Comparison of ENCODE assay signal across 1 cellular context in the genomic region with DNA sequence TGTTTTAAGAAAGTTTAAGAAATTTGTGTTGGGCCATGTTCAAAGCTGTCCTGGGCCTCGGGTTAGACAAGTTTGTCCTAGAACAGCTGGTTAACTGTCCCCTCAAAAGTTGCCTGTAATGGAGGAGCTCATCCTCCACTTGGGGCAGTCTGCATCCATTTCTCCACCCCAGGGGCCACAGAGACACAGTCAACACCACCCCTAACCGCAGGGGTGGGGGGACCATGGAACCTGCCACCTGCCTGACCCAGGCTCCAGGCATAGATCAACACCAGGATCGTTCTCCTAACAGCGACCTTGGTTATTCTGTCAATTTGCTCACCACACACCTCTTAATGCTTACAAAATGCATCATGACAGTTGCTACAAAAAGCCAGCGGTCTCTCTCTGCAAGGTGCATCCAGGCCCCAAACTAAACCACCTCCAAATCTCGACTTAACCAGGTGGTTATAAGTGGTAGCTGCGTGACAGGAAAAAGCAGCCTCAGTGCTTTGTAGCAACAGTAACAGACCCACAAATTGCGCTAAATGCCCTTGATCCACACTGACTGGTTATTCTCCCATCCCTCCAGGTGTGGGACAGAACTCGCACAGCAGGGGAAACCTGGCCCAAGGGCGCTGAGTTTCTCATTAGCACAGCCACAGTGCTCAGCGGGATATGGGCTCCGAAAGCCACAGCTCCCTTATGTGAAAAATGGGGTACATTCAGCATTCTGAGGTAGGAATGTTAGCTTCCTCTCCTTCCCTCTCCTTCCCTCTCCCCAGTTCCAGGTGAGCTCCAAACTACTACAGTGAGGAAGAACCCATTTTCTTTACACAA.
TF ChIP-seq lines count a peak whose summit lies in the region.

No MANE protein-coding gene starts in this region.

TF ChIP-seq in H1, 55 proteins besides CTCF, POLR2A, EP300 and RAD21:
- no peak for TF ChIP-seq MAX (IDR thresholded peaks at IDR 0.05)
- no peak for TF ChIP-seq CBX8 (IDR thresholded peaks at IDR 0.05; ENCODE audit: borderline replicate concordance, low read depth, low read length)
- TF ChIP-seq RXRA (IDR thresholded peaks at IDR 0.05; ENCODE audit: insufficient read depth, low read depth, low read length) = no peak
- TF ChIP-seq TAF1 (IDR thresholded peaks at IDR 0.05; ENCODE audit: low read depth, low read length) = no peak
- no peak for TF ChIP-seq ZNF274 (IDR thresholded peaks at IDR 0.05; ENCODE audit: borderline replicate concordance, extremely low read depth, low read length)
- no peak for TF ChIP-seq KDM1A (IDR thresholded peaks at IDR 0.05; ENCODE audit: borderline replicate concordance, low read length)
- no peak for TF ChIP-seq KDM4A (IDR thresholded peaks at IDR 0.05; ENCODE audit: low read depth, low read length, severe bottlenecking)
- TF ChIP-seq RNF2 (IDR thresholded peaks at IDR 0.05; ENCODE audit: borderline replicate concordance, low read depth, low read length, missing control alignments, poor library complexity, severe bottlenecking) = no peak
- no peak for TF ChIP-seq NRF1 (IDR thresholded peaks at IDR 0.05; ENCODE audit: low read depth, low read length)
- TF ChIP-seq TBP (IDR thresholded peaks at IDR 0.05; ENCODE audit: low read depth, low read length) = no peak
- no peak for TF ChIP-seq KDM5A (IDR thresholded peaks at IDR 0.05; ENCODE audit: low read length)
- no peak for TF ChIP-seq HDAC6 (IDR thresholded peaks at IDR 0.05; ENCODE audit: low read depth, low read length)
- TF ChIP-seq SIN3A (conservative IDR thresholded peaks at IDR 0.05 in 1 of 2, IDR thresholded peaks at IDR 0.05 in 1 of 2; ENCODE audit: low read depth in 1 of 2, low read length in 2 of 2) = no peak
